In genomic region chr7:92832623-92833023, GRCh38 we compare ENCODE assay signal across 8 cellular contexts. TPM values are rescaled to one million over a fixed set of nuclear protein-coding genes. Genes with fewer than 3 reads are reported as not detected.
DNase-seq lines count a peak whose midpoint lies in the region; ATAC-seq lines count a peak whose summit lies in the region.

No MANE protein-coding gene starts in this region.

- H3K27ac ChIP-seq in thymus (ENCODE audit: low read depth), result peak overlapping the region; percentile 67

- no peaks in the 10 kb centered on the region for H3K9me3 ChIP-seq in thymus (ENCODE audit: control insufficient read depth)

- WGBS in thymus, result under 1% methylated on average over 17 of the region's 17 CpGs

- no peaks in the 10 kb centered on the region for H3K27me3 ChIP-seq in thymus (ENCODE audit: control insufficient read depth, insufficient read depth)

- H3K4me3 ChIP-seq in thymus (ENCODE audit: low read length), result peak overlapping the region; percentile 93

- ATAC-seq in HG02981 (IDR thresholded peaks at IDR 0.05; ENCODE audit: unreplicated experiment) (peak; percentile 0), HG02763 (IDR thresholded peaks at IDR 0.05; ENCODE audit: unreplicated experiment) (no peak)
- peak; percentile 2 to 10 for ATAC-seq in activated T-cell treated with anti-CD3 and anti-CD28 coated beads, Interleukin-2, amount 50 U/mL, for 72 hours (replicated peaks in 1 of 2)

- no peaks in the 10 kb centered on the region for H3K9me3 Mint-ChIP-seq in activated T-cell treated with anti-CD3 and anti-CD28 coated beads, Interleukin-2, amount 50 U/mL, for 72 hours
- H3K9me3 Mint-ChIP-seq in immature natural killer cell, result peaks cover 0 to 2% (median 0%) of the 10 kb centered on the region in 6 donors

- DNase-seq in NCI-H1092 treated with DMSO at 0.1 percent for 48 hours (lab: John Stamatoyannopoulos, UW) (peak; percentile 56), NCI-H1092 (lab: John Stamatoyannopoulos, UW) (no peak), immature natural killer cell (peak in 1 of 3 donors; percentile 10), NCI-H1694 (lab: John Stamatoyannopoulos, UW) (no peak)
- DNase-seq in activated T-cell treated with anti-CD3 and anti-CD28 coated beads, Interleukin-2, amount 50 U/mL, for 72 hours, result no peak

- H3K4me3 Mint-ChIP-seq in activated T-cell treated with anti-CD3 and anti-CD28 coated beads, Interleukin-2, amount 50 U/mL, for 72 hours, result peak overlapping the region; percentile 88 to 97
- H3K4me3 Mint-ChIP-seq in immature natural killer cell, result peak overlapping the region; percentile 92 to 98 (median 93)

- H3K27me3 Mint-ChIP-seq in activated T-cell treated with anti-CD3 and anti-CD28 coated beads, Interleukin-2, amount 50 U/mL, for 72 hours (ENCODE audit: low read depth), result no peaks in the 10 kb centered on the region
- peaks cover 5 to 18% (median 15%) of the 10 kb centered on the region in 3 donors for H3K27me3 Mint-ChIP-seq in immature natural killer cell (ENCODE audit: low read depth in 3 of 3)

- peak overlapping the region; percentile 81 for H3K27ac Mint-ChIP-seq in activated T-cell treated with anti-CD3 and anti-CD28 coated beads, Interleukin-2, amount 50 U/mL, for 72 hours
- H3K27ac Mint-ChIP-seq in immature natural killer cell, result peak overlapping the region; percentile 78 to 94 (median 86)

- H3K36me3 Mint-ChIP-seq in activated T-cell treated with anti-CD3 and anti-CD28 coated beads, Interleukin-2, amount 50 U/mL, for 72 hours (ENCODE audit: insufficient read depth in 2 of 2), result peaks cover 32 to 39% of the 10 kb centered on the region in 2 donors
- no peaks in the 10 kb centered on the region for H3K36me3 Mint-ChIP-seq in immature natural killer cell

- H3K4me1 Mint-ChIP-seq in activated T-cell treated with anti-CD3 and anti-CD28 coated beads, Interleukin-2, amount 50 U/mL, for 72 hours (ENCODE audit: low read depth), result peaks cover 45% of the 10 kb centered on the region
- peaks cover 45 to 59% of the 10 kb centered on the region in 2 donors for H3K4me1 Mint-ChIP-seq in immature natural killer cell

- H3K4me1 ChIP-seq in thymus (ENCODE audit: control insufficient read depth, insufficient read depth, low read length), result peaks cover under 1% of the 10 kb centered on the region

- H3K36me3 ChIP-seq in thymus (ENCODE audit: control insufficient read depth, insufficient read depth), result no peaks in the 10 kb centered on the region

RNA-seq across cellular contexts. Expression of gene CDK6, which starts 3.8 kb away (rescaled TPM):
- total RNA-seq in activated T-cell treated with anti-CD3 and anti-CD28 coated beads, Interleukin-2, amount 50 U/mL, for 72 hours, result 100 to 1,000 TPM; 213 to 256 TPM
- 10 to 100 TPM; 11.1 to 21.2 (median 15.8) TPM for polyA plus RNA-seq in immature natural killer cell
- 6.5 TPM for polyA plus RNA-seq in thymus
